In genomic region chr9:101738566-101739183, GRCh38 we compare ENCODE assay signal across 9 cellular contexts. TPM values are rescaled to one million over a fixed set of nuclear protein-coding genes. Genes with fewer than 3 reads are reported as not detected.
DNase-seq lines count a peak whose midpoint lies in the region; ATAC-seq and TF ChIP-seq lines count a peak whose summit lies in the region.
"Had no signal": no experiment of that assay in that cellular context is flagged by ENCODE, and none has a peak within 500 bp of the region (broad histone marks: within the 10 kb centered on the region; RNA-seq: fewer than 3 reads in every experiment).

Gene GRIN3A, minus strand, starts transcription at chr9:101738647. Its CDS starts 668 bp downstream, at chr9:101737979.

- no peak for TF ChIP-seq CTCF in breast epithelium (IDR thresholded peaks at IDR 0.05)
- TF ChIP-seq CTCF in MCF 10A (IDR thresholded peaks at IDR 0.05; ENCODE audit: unreplicated experiment), result no peak
- no peak for TF ChIP-seq CTCF in WTC11 (IDR thresholded peaks at IDR 0.05)

- H3K36me3 ChIP-seq in breast epithelium (no peaks in the 10 kb centered on the region), stomach smooth muscle (ENCODE audit: control insufficient read depth in 2 of 2, insufficient read depth in 2 of 2, low read length in 2 of 2) (no peaks in the 10 kb centered on the region)

- intact Hi-C loops in breast epithelium (cut with DNase I; ENCODE audit: low total_unique reads), result no loop called here
- intact Hi-C loops in MCF 10A (cut with micrococcal nuclease), result no loop called here

- DNase-seq in breast epithelium (ENCODE audit: low spot score in 2 of 2) (no peak), MCF 10A (ENCODE audit: unreplicated experiment) (no peak), WTC11 (ENCODE audit: low spot score) (peak; percentile 63), islet precursor cell (peak; percentile 71), ureter (ENCODE audit: low spot score) (no peak), KBM-7 (no peak)
- no peak for DNase-seq in activated CD4-positive, CD25-positive, alpha-beta regulatory T cell (lab: John Stamatoyannopoulos, UW)

- no peak for TF ChIP-seq POLR2A in breast epithelium (IDR thresholded peaks at IDR 0.05)

- H3K9ac ChIP-seq in stomach smooth muscle (ENCODE audit: low read length in 2 of 2), result no peak within 1 kb of the TSS

- H3K27me3 ChIP-seq in breast epithelium (peaks cover 0 to 58% of the 10 kb centered on the region in 2 donors), stomach smooth muscle (ENCODE audit: control insufficient read depth in 1 of 2, insufficient read depth in 2 of 2, low read length in 2 of 2) (peaks cover 22 to 25% of the 10 kb centered on the region in 2 donors)

- CTCF ChIA-PET in MCF 10A (lab: Yijun Ruan, JAX) (interaction anchor here (0.7 to 1.4 kb wide), 2 partner anchors 10 to 11 kb away, joined by 3 to 8 read pairs; no protein-coding TSS in a partner anchor), WTC11 (lab: Charles Lee) (interaction anchor here (1.7 to 4.2 kb wide), 3 partner anchors 11 to 53 kb away, joined by 4 to 40 read pairs (median 6); no protein-coding TSS in a partner anchor)

- no TSS peak for BruUV-seq in MCF 10A (replicated peaks; lab: Mats Ljungman, UMichigan)

- H3K4me3 ChIP-seq in breast epithelium (peak within 1 kb of the TSS; percentile 38 to 56 (median 46)), stomach smooth muscle (ENCODE audit: low read length in 2 of 2) (peak within 1 kb of the TSS; percentile 58 to 60)

- H3K4me1 Mint-ChIP-seq in MCF 10A (ENCODE audit: insufficient read depth, unreplicated experiment) (no peaks in the 10 kb centered on the region), WTC11 (peaks cover 31% of the 10 kb centered on the region)

- H3K4me3 Mint-ChIP-seq in MCF 10A (ENCODE audit: unreplicated experiment) (no peak within 1 kb of the TSS), WTC11 (peak within 1 kb of the TSS; percentile 78)

- no peaks in the 10 kb centered on the region for H3K36me3 Mint-ChIP-seq in MCF 10A (ENCODE audit: insufficient read depth, unreplicated experiment)
- H3K36me3 Mint-ChIP-seq in WTC11, result no peaks in the 10 kb centered on the region

- in situ Hi-C loops in KBM-7 (cut with MboI; ENCODE audit: low pct_unique_long_range_greater_than_20kb, low sequenced_read_pairs), result no loop called here

- no peaks in the 10 kb centered on the region for H3K9me3 Mint-ChIP-seq in MCF 10A (ENCODE audit: unreplicated experiment)
- H3K9me3 Mint-ChIP-seq in WTC11, result no peaks in the 10 kb centered on the region

- peak; percentile 62 for ATAC-seq in WTC11

- no peak within 1 kb of the TSS for H3K27ac ChIP-seq in breast epithelium
- H3K27ac ChIP-seq in stomach smooth muscle (ENCODE audit: low read length), result no peak within 1 kb of the TSS

- peaks cover 89% of the 10 kb centered on the region for H3K27me3 Mint-ChIP-seq in MCF 10A (ENCODE audit: insufficient read depth, unreplicated experiment)
- peaks cover 66% of the 10 kb centered on the region for H3K27me3 Mint-ChIP-seq in WTC11 (ENCODE audit: low read depth)

- POLR2A ChIA-PET in MCF 10A (lab: Yijun Ruan, JAX), result no interaction called here
- POLR2A ChIA-PET in WTC11 (lab: Charles Lee), result no interaction called here

- H3K27ac Mint-ChIP-seq in MCF 10A (ENCODE audit: low read depth, unreplicated experiment), result no peak within 1 kb of the TSS
- H3K27ac Mint-ChIP-seq in WTC11, result no peak within 1 kb of the TSS

- H3K4me1 ChIP-seq in breast epithelium (no peaks in the 10 kb centered on the region), stomach smooth muscle (ENCODE audit: control insufficient read depth, insufficient read depth, low read length) (peaks cover 10% of the 10 kb centered on the region)

- H3K9me3 ChIP-seq in breast epithelium, result no peaks in the 10 kb centered on the region
- no peaks in the 10 kb centered on the region for H3K9me3 ChIP-seq in stomach smooth muscle (ENCODE audit: control insufficient read depth in 2 of 2, low read length in 2 of 2)

TF ChIP-seq in WTC11, 78 proteins besides CTCF, POLR2A, EP300 and RAD21:
- TF ChIP-seq NFYB (CRISPR knock-in tag; conservative IDR thresholded peaks at IDR 0.05; ENCODE audit: low read depth) (no peak), NFE2L1 (CRISPR knock-in tag; IDR thresholded peaks at IDR 0.05) (no peak), HMGXB4 (CRISPR knock-in tag; IDR thresholded peaks at IDR 0.05) (peak; percentile 71; the same call in 1 of the 2 replicates), ZNF263 (CRISPR knock-in tag; IDR thresholded peaks at IDR 0.05; ENCODE audit: low read depth) (no peak), HMGA2 (CRISPR knock-in tag; IDR thresholded peaks at IDR 0.05) (no peak)

RNA-seq across cellular contexts. Expression of gene GRIN3A, which starts in this region (rescaled TPM):
- total RNA-seq in breast epithelium (under 1 TPM in 2 of 3 donors, not detected in 1; under 0.01 to 0.15 TPM), MCF 10A (2022) (not detected in 2 replicates), WTC11 (2021) (0.02 to 0.07 TPM in 2 of 3 replicates, not detected in the other), ureter (0.05 TPM)
- total RNA-seq: mononuclear cell had no signal

Comparison
In these comparisons a context has a peak if more than half of its experiments do, and no peak if none do; other contexts are left out.
1. Peak in DNase-seq and ATAC-seq in WTC11; RNA of the gene not detected or under 1 TPM.